Comparison of ENCODE assay signal across 18 cellular contexts in genomic region chr7:2795906-2796305, GRCh38. TPM values are rescaled to one million over a fixed set of nuclear protein-coding genes. Genes with fewer than 3 reads are reported as not detected.
A peak's percentile ranks its signal among the peaks of the same experiment; 100 is the strongest.
DNase-seq lines count a peak whose midpoint lies in the region; ATAC-seq, FAIRE-seq and TF ChIP-seq lines count a peak whose summit lies in the region.
"Had no signal": no experiment of that assay in that cellular context is flagged by ENCODE, and none has a peak within 500 bp of the region (broad histone marks: within the 10 kb centered on the region; RNA-seq: fewer than 3 reads in every experiment).

No MANE protein-coding gene starts in this region.

- no peaks in the 10 kb centered on the region for H3K9me3 ChIP-seq in IMR-90 (ENCODE audit: control insufficient read depth, insufficient read depth, low read length)
- H3K9me3 ChIP-seq in endothelial cell of umbilical vein (replicated peaks; ENCODE audit: control insufficient read depth, insufficient read depth, low read length), result no peaks in the 10 kb centered on the region
- no peaks in the 10 kb centered on the region for H3K9me3 ChIP-seq in osteoblast (ENCODE audit: low read depth, low read length)
- no peaks in the 10 kb centered on the region for H3K9me3 ChIP-seq in tibial artery
- H3K9me3 ChIP-seq: spleen had no signal

- peak overlapping the region; percentile 49; the same call in 1 of the 2 replicates for H3K18ac ChIP-seq in IMR-90 (ENCODE audit: low read depth, low read length)
- no peak overlapping the region for H3K18ac ChIP-seq in mesendoderm (ENCODE audit: low read length)

- no peak overlapping the region for H2AFZ ChIP-seq in IMR-90 (replicated peaks; ENCODE audit: low read length, poor library complexity)
- no peak overlapping the region for H2AFZ ChIP-seq in endothelial cell of umbilical vein (ENCODE audit: low read depth, low read length)
- no peak overlapping the region for H2AFZ ChIP-seq in osteoblast (ENCODE audit: low read length)
- H2AFZ ChIP-seq: PC-9 had no signal

- intact Hi-C loops in IMR-90 (cut with micrococcal nuclease) (loop anchor here (5.0 kb wide), 1 partner anchor 34 kb away; no protein-coding TSS in a partner anchor), endothelial cell of umbilical vein (cut with micrococcal nuclease) (no loop called here), tibial artery (cut with DNase I; ENCODE audit: low total_unique reads) (no loop called here)

- peak overlapping the region; percentile 71 for H2BK5ac ChIP-seq in IMR-90 (ENCODE audit: low read depth, low read length, poor library complexity, severe bottlenecking)
- H2BK5ac ChIP-seq in mesendoderm (ENCODE audit: low read length), result no peak overlapping the region

- H3K23ac ChIP-seq in IMR-90 (ENCODE audit: low read depth, low read length) (no peak overlapping the region), mesendoderm (ENCODE audit: low read length) (no peak overlapping the region)

- no peak overlapping the region; the same call in 1 of the 2 replicates for H4K91ac ChIP-seq in IMR-90 (ENCODE audit: insufficient read depth, low read depth, low read length)

- WGBS in IMR-90 (ENCODE audit: extremely low coverage in 2 of 2, insufficient read length in 1 of 2), 2 experiments, result no CpG with 5 or more reads among the region's 9 CpGs
- WGBS in mesendoderm (ENCODE audit: extremely low coverage, insufficient coverage, low lambda C conversion rate), result no CpG with 5 or more reads among the region's 9 CpGs

- TF ChIP-seq POLR2A in IMR-90 (IDR thresholded peaks at IDR 0.05; ENCODE audit: low read depth, low read length) (no peak), endothelial cell of umbilical vein (IDR thresholded peaks at IDR 0.05; ENCODE audit: low read depth, low read length) (no peak)

- peak overlapping the region; percentile 49; the same call in 1 of the 2 replicates for H3K14ac ChIP-seq in IMR-90 (replicated peaks; ENCODE audit: low read depth, low read length)

- peak overlapping the region; percentile 38; the same call in 1 of the 2 replicates for H3K4ac ChIP-seq in IMR-90 (ENCODE audit: low read depth, low read length)
- H3K4ac ChIP-seq in mesendoderm (ENCODE audit: low read depth, low read length), result no peak overlapping the region

- H4K8ac ChIP-seq in IMR-90 (ENCODE audit: low read depth in 2 of 2, low read length in 2 of 2), result peak overlapping the region; percentile 0 to 49; a peak in 1 of 4 replicates
- H4K8ac ChIP-seq in mesendoderm (ENCODE audit: low read depth, low read length), result no peak overlapping the region

- no peak overlapping the region for H3K9ac ChIP-seq in IMR-90 (ENCODE audit: low read depth, low read length)
- H3K9ac ChIP-seq in endothelial cell of umbilical vein (replicated peaks; ENCODE audit: extremely low read depth, insufficient read depth, low read length), result no peak overlapping the region
- no peak overlapping the region for H3K9ac ChIP-seq in mesendoderm (ENCODE audit: low read length)

- H3K36me3 ChIP-seq in IMR-90 (ENCODE audit: control insufficient read depth, insufficient read depth, low read length), result peaks cover 27% of the 10 kb centered on the region
- H3K36me3 ChIP-seq in endothelial cell of umbilical vein (ENCODE audit: control insufficient read depth in 2 of 2, extremely low read depth in 1 of 2, insufficient read depth in 2 of 2, low read length in 2 of 2), result peaks cover 10 to 16% of the 10 kb centered on the region in 2 experiments
- H3K36me3 ChIP-seq in osteoblast (ENCODE audit: insufficient read depth, low read length), result peaks cover 28% of the 10 kb centered on the region
- peaks cover 25 to 36% (median 29%) of the 10 kb centered on the region in 3 donors for H3K36me3 ChIP-seq in tibial artery
- H3K36me3 ChIP-seq in mesendoderm (ENCODE audit: control insufficient read depth, insufficient read depth, low read length), result peaks cover 9% of the 10 kb centered on the region

- in situ Hi-C loops in IMR-90 (cut with MboI; ENCODE audit: low sequenced_read_pairs), result no loop called here

- H4K20me1 ChIP-seq in IMR-90 (ENCODE audit: insufficient read depth, low read length) (peaks cover 11% of the 10 kb centered on the region; the same call in 1 of the 2 replicates), endothelial cell of umbilical vein (replicated peaks; ENCODE audit: control insufficient read depth, extremely low read depth, insufficient read depth, low read length) (peaks cover 6% of the 10 kb centered on the region), osteoblast (ENCODE audit: insufficient read depth, low read length) (peaks cover 15% of the 10 kb centered on the region)

- H3K4me3 ChIP-seq in IMR-90 (ENCODE audit: insufficient read depth, low read depth, low read length) (no peak overlapping the region), endothelial cell of umbilical vein (replicated peaks in 1 of 3; ENCODE audit: insufficient read depth in 1 of 3, low read depth in 1 of 3, low read length in 3 of 3) (no peak overlapping the region), osteoblast (ENCODE audit: insufficient read depth, low read length) (no peak overlapping the region), tibial artery (peak overlapping the region; percentile 32 to 36), mesendoderm (ENCODE audit: low read length) (no peak overlapping the region)
- H3K4me3 ChIP-seq: PC-9, spleen had no signal

- dilution Hi-C loops in IMR-90 (cut with HindIII; ENCODE audit: low sequenced_read_pairs, unreplicated experiment) (no loop called here), endothelial cell of umbilical vein (cut with MboI; ENCODE audit: extremely low pct_ligation_motif_present, low sequenced_read_pairs) (no loop called here)

- no peak overlapping the region for H2AK9ac ChIP-seq in IMR-90 (replicated peaks; ENCODE audit: low read depth, low read length, poor library complexity)

- H3K9me1 ChIP-seq in IMR-90 (ENCODE audit: insufficient read depth, low read length) (peaks cover 35% of the 10 kb centered on the region), endothelial cell of umbilical vein (replicated peaks; ENCODE audit: control insufficient read depth, extremely low read depth, insufficient read depth, low read length) (no peaks in the 10 kb centered on the region)

- TF ChIP-seq CTCF in IMR-90 (conservative IDR thresholded peaks at IDR 0.05; ENCODE audit: low read depth, low read length) (no peak), endothelial cell of umbilical vein (IDR thresholded peaks at IDR 0.05; ENCODE audit: extremely low read depth in 1 of 2, insufficient read depth in 1 of 2, low read depth in 1 of 2, low read length in 2 of 2) (no peak), osteoblast (IDR thresholded peaks at IDR 0.05; ENCODE audit: extremely low read depth, low read depth, low read length) (no peak), tibial artery (IDR thresholded peaks at IDR 0.05) (no peak)

- no peak overlapping the region; the same call in 1 of the 2 replicates for H4K5ac ChIP-seq in IMR-90 (ENCODE audit: low read depth, low read length)
- no peak overlapping the region for H4K5ac ChIP-seq in mesendoderm (ENCODE audit: low read length)

- H2BK15ac ChIP-seq in IMR-90 (ENCODE audit: low read depth, low read length) (0 out of 3 replicates have a peak overlapping the region, but pooled peaks have one; percentile 16), mesendoderm (replicated peaks; ENCODE audit: low read depth) (no peak overlapping the region)

- H2BK20ac ChIP-seq in IMR-90 (ENCODE audit: low read depth, low read length), result no peak overlapping the region

- H3K27ac ChIP-seq in IMR-90 (ENCODE audit: insufficient read depth, low read length) (peak overlapping the region; percentile 90; the same call in 1 of the 2 replicates), endothelial cell of umbilical vein (ENCODE audit: insufficient read depth, low read depth, low read length) (no peak overlapping the region), osteoblast (ENCODE audit: low read depth, low read length) (peak overlapping the region; percentile 86), tibial artery (peak overlapping the region; percentile 76 to 79), mesendoderm (ENCODE audit: low read depth, low read length) (no peak overlapping the region)
- H3K27ac ChIP-seq: PC-9 had no signal

- H2BK120ac ChIP-seq in IMR-90 (ENCODE audit: low read depth, low read length), result peak overlapping the region; percentile 49; the same call in 1 of the 2 replicates
- no peak overlapping the region for H2BK120ac ChIP-seq in mesendoderm (ENCODE audit: low read depth, low read length)

- CTCF ChIA-PET in IMR-90 (lab: Yijun Ruan, JAX) (no interaction called here), endothelial cell of umbilical vein (lab: Charles Lee) (interaction anchor here (1.0 to 1.9 kb wide), 5 partner anchors 9 to 36 kb away, joined by 3 to 6 read pairs (median 4); no protein-coding TSS in a partner anchor)

- H3K79me1 ChIP-seq in IMR-90 (ENCODE audit: low read depth in 1 of 2, low read length in 2 of 2), result peaks cover 51 to 86% of the 10 kb centered on the region in 2 experiments
- peaks cover 31% of the 10 kb centered on the region for H3K79me1 ChIP-seq in mesendoderm (ENCODE audit: low read length)

- no peak for TF ChIP-seq RAD21 in IMR-90 (IDR thresholded peaks at IDR 0.05; ENCODE audit: low read length)

- H3K56ac ChIP-seq in IMR-90 (ENCODE audit: extremely low read depth, insufficient read depth, low read length) (0 out of 2 replicates have a peak overlapping the region, but pooled peaks have one; percentile 9), mesendoderm (ENCODE audit: low read length) (no peak overlapping the region)

- no peak overlapping the region; the same call in 1 of the 2 replicates for H3K4me2 ChIP-seq in IMR-90 (ENCODE audit: low read depth, low read length)
- peak overlapping the region; percentile 63 for H3K4me2 ChIP-seq in endothelial cell of umbilical vein (ENCODE audit: insufficient read depth, low read length)
- H3K4me2 ChIP-seq in osteoblast (ENCODE audit: insufficient read depth, low read length), result peak overlapping the region; percentile 63
- no peak overlapping the region for H3K4me2 ChIP-seq in mesendoderm (ENCODE audit: low read length)
- H3K4me2 ChIP-seq: PC-9 had no signal

- ATAC-seq in IMR-90 (ENCODE audit: low read depth), result no peak
- ATAC-seq: activated CD4-positive, CD25-positive, alpha-beta regulatory T cell treated with anti-CD3 and anti-CD28 coated beads, Interleukin-2, amount 50 U/mL, for 24 hours; effector memory CD8-positive, alpha-beta T cell had no signal

- POLR2A ChIA-PET in IMR-90 (lab: Charles Lee; ENCODE audit: unreplicated experiment), result interaction anchor here (0.6 kb wide), 1 partner anchor 102 kb away, joined by 3 read pairs; no protein-coding TSS in a partner anchor
- POLR2A ChIA-PET in endothelial cell of umbilical vein (lab: Charles Lee), result no interaction called here

- peaks cover 12% of the 10 kb centered on the region for H3K4me1 ChIP-seq in IMR-90 (ENCODE audit: control insufficient read depth, insufficient read depth, low read length)
- peaks cover 12% of the 10 kb centered on the region for H3K4me1 ChIP-seq in endothelial cell of umbilical vein (ENCODE audit: control insufficient read depth, extremely low read depth, insufficient read depth, low read length)
- peaks cover 20% of the 10 kb centered on the region for H3K4me1 ChIP-seq in osteoblast (ENCODE audit: insufficient read depth, low read length)
- H3K4me1 ChIP-seq in tibial artery, result peaks cover 0 to 22% (median 12%) of the 10 kb centered on the region in 4 donors
- peaks cover 4% of the 10 kb centered on the region for H3K4me1 ChIP-seq in mesendoderm (ENCODE audit: control insufficient read depth, low read depth, low read length)

- BruUV-seq in IMR-90 (replicated peaks; lab: Mats Ljungman, UMichigan), result no TSS peak
- no TSS peak for BruUV-seq in endothelial cell of umbilical vein (replicated peaks; lab: Mats Ljungman, UMichigan)

- H3K27me3 ChIP-seq in IMR-90 (ENCODE audit: control insufficient read depth, insufficient read depth, low read length) (no peaks in the 10 kb centered on the region), endothelial cell of umbilical vein (ENCODE audit: control insufficient read depth in 2 of 2, insufficient read depth in 2 of 2, low read length in 2 of 2) (no peaks in the 10 kb centered on the region), osteoblast (ENCODE audit: insufficient read depth, low read length) (no peaks in the 10 kb centered on the region), tibial artery (no peaks in the 10 kb centered on the region), mesendoderm (ENCODE audit: insufficient read depth, low read length, poor library complexity) (no peaks in the 10 kb centered on the region)
- H3K27me3 ChIP-seq: spleen had no signal

- DNase-seq in IMR-90 (no peak), endothelial cell of umbilical vein (ENCODE audit: low read depth, low spot score) (no peak), osteoblast (ENCODE audit: insufficient read length, low spot score, missing footprints) (no peak), tibial artery (no peak), GOT3 (lab: John Stamatoyannopoulos, UW) (no peak), mesendoderm (no peak), inferior parietal cortex (ENCODE audit: extremely low spot score) (no peak)
- DNase-seq in activated CD4-positive, alpha-beta T cell treated with anti-CD3 and anti-CD28 coated beads, Interleukin-2, amount 50 U/mL, for 4 hours, result no peak
- DNase-seq: amniotic stem cell; effector memory CD8-positive, alpha-beta T cell; foreskin melanocyte; naive B cell; NCI-H1436; NCI-H82; PC-9; spleen; T-helper 9 cell had no signal

- peak overlapping the region; percentile 48; the same call in 1 of the 2 replicates for H2AK5ac ChIP-seq in IMR-90 (ENCODE audit: low read depth, low read length)
- H2AK5ac ChIP-seq in mesendoderm (ENCODE audit: low read length), result no peak overlapping the region

- FAIRE-seq in endothelial cell of umbilical vein (lab: Jason Lieb, UNC), result no peak

- H3K79me2 ChIP-seq in endothelial cell of umbilical vein (ENCODE audit: control insufficient read depth, insufficient read depth, low read length), result peaks cover 38% of the 10 kb centered on the region
- H3K79me2 ChIP-seq in osteoblast (ENCODE audit: insufficient read depth, low read length), result peaks cover 80% of the 10 kb centered on the region
- H3K79me2 ChIP-seq in mesendoderm (ENCODE audit: control insufficient read depth, insufficient read depth, low read length), result peaks cover 42% of the 10 kb centered on the region

RNA-seq across cellular contexts. Expression of gene GNA12, which starts 48.2 kb away (rescaled TPM):
- 14.3 and 14.4 TPM in 2 replicates for total RNA-seq in IMR-90 (2012; rRNA removed)
- polyA plus RNA-seq in IMR-90 (2012; rRNA removed), result 89.0 and 93.9 TPM in 2 replicates
- 41.2 and 78.7 TPM in 2 replicates for polyA plus RNA-seq in IMR-90 (2012; cell fraction: cytosol; rRNA removed)
- polyA plus RNA-seq in IMR-90 (2012; cell fraction: nucleus; rRNA removed; ENCODE audit: low replicate concordance), result 60.2 and 62.3 TPM in 2 replicates
- 56.0 and 63.0 TPM in 2 replicates for total RNA-seq in endothelial cell of umbilical vein
- 75.1 and 95.5 TPM in 2 replicates for polyA plus RNA-seq in endothelial cell of umbilical vein
- polyA plus RNA-seq in endothelial cell of umbilical vein (2011; cell fraction: cytosol; rRNA removed), result 71.0 and 81.6 TPM in 2 replicates
- 43.9 and 56.3 TPM in 2 replicates for polyA plus RNA-seq in endothelial cell of umbilical vein (2011; cell fraction: nucleus; rRNA removed)
- 56.8 and 58.8 TPM in 2 replicates for polyA plus RNA-seq in endothelial cell of umbilical vein (2012)
- 106 TPM in 2 replicates for polyA minus RNA-seq in endothelial cell of umbilical vein
- polyA minus RNA-seq in endothelial cell of umbilical vein (2011; cell fraction: cytosol; rRNA and poly(A)+ RNA removed), result 18.8 TPM
- 35.5 and 39.8 TPM in 2 replicates for polyA minus RNA-seq in endothelial cell of umbilical vein (2011; cell fraction: nucleus; rRNA and poly(A)+ RNA removed)
- total RNA-seq in osteoblast, result 27.1 and 32.7 TPM in 2 replicates
- 46.1 TPM for polyA plus RNA-seq in mesendoderm (2013, experiment 1 of 2)
- 47.4 TPM for polyA plus RNA-seq in mesendoderm (2013, experiment 2 of 2)

Comparison
In these comparisons a context has a peak if more than half of its experiments do, and no peak if none do; other contexts are left out.
1. H3K27ac ChIP-seq: peak in IMR-90 (single experiment), osteoblast (single experiment) and tibial artery (2 of 2); none in endothelial cell of umbilical vein (single experiment) and mesendoderm (single experiment).
2. H3K4me2 ChIP-seq: peak in endothelial cell of umbilical vein (single experiment) and osteoblast (single experiment); none in IMR-90 (single experiment) and mesendoderm (single experiment).
3. H3K4me3 ChIP-seq: peak in tibial artery (2 of 2); none in IMR-90 (single experiment), endothelial cell of umbilical vein (0 of 3), osteoblast (single experiment) and mesendoderm (single experiment).